ENCODE assay signal across 26 cellular contexts in genomic region chr7:110296321-110296720, GRCh38.
"Had no signal": no experiment of that assay in that cellular context is flagged by ENCODE, and none has a peak within 500 bp of the region (broad histone marks: within the 10 kb centered on the region; RNA-seq: fewer than 3 reads in every experiment).

No MANE protein-coding gene starts in this region.

- H3K4me3 Mint-ChIP-seq: effector memory CD8-positive, alpha-beta T cell; mesothelial cell of epicardium; naive B cell; natural killer cell treated with Interleukin-12 subunit alpha and Interleukin-12 subunit beta and Interleukin-15 and Interleukin-18, amount 100 ng/mL, for 72 hours; neural crest cell; stimulated activated naive CD8-positive, alpha-beta T cell treated with anti-CD3 and anti-CD28 coated beads, Interleukin-15, amount 100 ng/mL, for 72 hours had no signal

- H3K27me3 Mint-ChIP-seq: effector memory CD8-positive, alpha-beta T cell; naive B cell; natural killer cell treated with Interleukin-12 subunit alpha and Interleukin-12 subunit beta and Interleukin-15 and Interleukin-18, amount 100 ng/mL, for 72 hours; stimulated activated naive CD8-positive, alpha-beta T cell treated with anti-CD3 and anti-CD28 coated beads, Interleukin-15, amount 100 ng/mL, for 72 hours had no signal

- H3K27ac Mint-ChIP-seq: effector memory CD8-positive, alpha-beta T cell; mesothelial cell of epicardium; naive B cell; natural killer cell treated with Interleukin-12 subunit alpha and Interleukin-12 subunit beta and Interleukin-15 and Interleukin-18, amount 100 ng/mL, for 72 hours; stimulated activated naive CD8-positive, alpha-beta T cell treated with anti-CD3 and anti-CD28 coated beads, Interleukin-15, amount 100 ng/mL, for 72 hours had no signal

- H3K36me3 ChIP-seq: gastrocnemius medialis, left lung, neutrophil, pancreas, right lobe of liver, suprapubic skin, vagina had no signal

- H3K4me1 Mint-ChIP-seq: naive B cell; neural crest cell; stimulated activated naive CD8-positive, alpha-beta T cell treated with anti-CD3 and anti-CD28 coated beads, Interleukin-15, amount 100 ng/mL, for 72 hours had no signal

- H3K27ac ChIP-seq: gastrocnemius medialis, left lung, neutrophil, pancreas, right lobe of liver, suprapubic skin, vagina had no signal

- DNase-seq: cortex of kidney; effector memory CD8-positive, alpha-beta T cell; gastrocnemius medialis; head of caudate nucleus; kidney; left cardiac atrium; left lung; mesenchymal stem cell; mucosa of descending colon; naive B cell; pancreas; right lobe of liver; small intestine; stimulated activated CD4-positive, alpha-beta T cell treated with anti-CD3 and anti-CD28 coated beads, Interleukin-15, amount 100 ng/mL, for 24 hours; stimulated activated CD4-positive, alpha-beta T cell treated with anti-CD3 and anti-CD28 coated beads, Interleukin-2, amount 100 ng/mL, for 48 hours; stimulated activated CD8-positive, alpha-beta memory T cell treated with anti-CD3 and anti-CD28 coated beads, Interleukin-4, amount 100 ng/mL, for 48 hours; stimulated activated naive CD4-positive, alpha-beta T cell; stimulated activated naive CD8-positive, alpha-beta T cell treated with anti-CD3 and anti-CD28 coated beads, Interleukin-15, amount 100 ng/mL, for 72 hours; trophoblast cell had no signal

- H3K9me3 Mint-ChIP-seq: neural crest cell; stimulated activated naive CD8-positive, alpha-beta T cell treated with anti-CD3 and anti-CD28 coated beads, Interleukin-15, amount 100 ng/mL, for 72 hours had no signal

- H3K27me3 ChIP-seq: gastrocnemius medialis, left lung, neutrophil, pancreas, right lobe of liver, suprapubic skin, vagina had no signal

- FAIRE-seq: endometrium, kidney, pancreas, small intestine had no signal

- H3K36me3 Mint-ChIP-seq: naive B cell; natural killer cell treated with Interleukin-12 subunit alpha and Interleukin-12 subunit beta and Interleukin-15 and Interleukin-18, amount 100 ng/mL, for 72 hours had no signal

- H3K4me3 ChIP-seq: gastrocnemius medialis, left lung, mucosa of descending colon, pancreas, right lobe of liver, suprapubic skin, vagina had no signal
